Comparison of ENCODE assay signal across 1 cellular context in genomic region chr1:1039145-1039910, GRCh38.
A peak's percentile ranks its signal among the peaks of the same experiment; 100 is the strongest.
TF ChIP-seq lines count a peak whose summit lies in the region.

No MANE protein-coding gene starts in this region.

TF ChIP-seq in HEK293, 187 proteins besides CTCF, POLR2A, EP300 and RAD21:
- peak; percentile 82 for TF ChIP-seq ZNF398 (tag by site-specific recombination; IDR thresholded peaks at IDR 0.05)
- TF ChIP-seq ZFP69B (tag by site-specific recombination; IDR thresholded peaks at IDR 0.05) = no peak
- TF ChIP-seq ZNF362 (tag by site-specific recombination; IDR thresholded peaks at IDR 0.05) = no peak
- TF ChIP-seq SCRT2 (tag by site-specific recombination; IDR thresholded peaks at IDR 0.05) = 0 out of 2 replicates have a peak, but pooled peaks have one; percentile 9
